Comparison of ENCODE assay signal across 25 cellular contexts in genomic region chr17:1264196-1264595, GRCh38. TPM values are rescaled to one million over a fixed set of nuclear protein-coding genes. Genes with fewer than 3 reads are reported as not detected.
"Had no signal": no experiment of that assay in that cellular context is flagged by ENCODE, and none has a peak within 500 bp of the region (broad histone marks: within the 10 kb centered on the region; RNA-seq: fewer than 3 reads in every experiment).

No MANE protein-coding gene starts in this region.

- H3K27me3 Mint-ChIP-seq: natural killer cell treated with Interleukin-12 subunit alpha and Interleukin-12 subunit beta and Interleukin-15 and Interleukin-18, amount 100 ng/mL, for 72 hours had no signal

- H3K4me2 ChIP-seq: hepatocyte had no signal

- H2AFZ ChIP-seq: hepatocyte had no signal

- H3K79me2 ChIP-seq: hepatocyte had no signal

- H3K36me3 Mint-ChIP-seq: activated CD8-positive, alpha-beta memory T cell treated with anti-CD3 and anti-CD28 coated beads, Interleukin-2, amount 10 ng/mL, durations not matched to agents 7 days and 5 days; activated naive CD8-positive, alpha-beta T cell treated with anti-CD3 and anti-CD28 coated beads, Interleukin-2, amount 10 ng/mL, durations not matched to agents 7 days and 5 days; mesothelial cell of epicardium; natural killer cell treated with Interleukin-12 subunit alpha and Interleukin-12 subunit beta and Interleukin-15 and Interleukin-18, amount 100 ng/mL, for 72 hours had no signal

- H3K4me3 ChIP-seq: body of pancreas, dorsolateral prefrontal cortex, hepatocyte, lower lobe of right lung, sigmoid colon, thyroid gland had no signal

- H3K9me3 Mint-ChIP-seq: activated CD4-positive, alpha-beta memory T cell treated with anti-CD3 and anti-CD28 coated beads, Interleukin-2, amount 10 ng/mL, durations not matched to agents 7 days and 5 days; activated naive CD8-positive, alpha-beta T cell treated with anti-CD3 and anti-CD28 coated beads, Interleukin-2, amount 10 ng/mL, durations not matched to agents 7 days and 5 days; mesothelial cell of epicardium; natural killer cell treated with Interleukin-12 subunit alpha and Interleukin-12 subunit beta and Interleukin-15 and Interleukin-18, amount 100 ng/mL, for 72 hours had no signal

- H3K27ac ChIP-seq: body of pancreas, dorsolateral prefrontal cortex, foreskin keratinocyte, hepatocyte, lower lobe of right lung, sigmoid colon, thyroid gland had no signal

- H3K4me3 Mint-ChIP-seq: activated CD4-positive, alpha-beta memory T cell treated with anti-CD3 and anti-CD28 coated beads, Interleukin-2, amount 10 ng/mL, durations not matched to agents 7 days and 5 days; activated CD8-positive, alpha-beta memory T cell treated with anti-CD3 and anti-CD28 coated beads, Interleukin-2, amount 10 ng/mL, durations not matched to agents 7 days and 5 days; activated naive CD8-positive, alpha-beta T cell treated with anti-CD3 and anti-CD28 coated beads, Interleukin-2, amount 10 ng/mL, durations not matched to agents 7 days and 5 days; mesothelial cell of epicardium; natural killer cell treated with Interleukin-12 subunit alpha and Interleukin-12 subunit beta and Interleukin-15 and Interleukin-18, amount 100 ng/mL, for 72 hours had no signal

- H3K9me3 ChIP-seq: body of pancreas, lower lobe of right lung, sigmoid colon, thyroid gland had no signal

- DNase-seq: activated CD4-positive, alpha-beta memory T cell treated with anti-CD3 and anti-CD28 coated beads, Interleukin-2, amount 10 ng/mL, durations not matched to agents 7 days and 5 days; activated CD4-positive, alpha-beta T cell treated with anti-CD3 and anti-CD28 coated beads for 48 hours; activated CD4-positive, CD25-positive, alpha-beta regulatory T cell; activated CD8-positive, alpha-beta memory T cell treated with anti-CD3 and anti-CD28 coated beads, Interleukin-2, amount 10 ng/mL, durations not matched to agents 7 days and 5 days; activated naive CD4-positive, alpha-beta T cell treated with Interleukin-2 at 50 U/mL for 16 hours; activated naive CD8-positive, alpha-beta T cell treated with anti-CD3 and anti-CD28 coated beads, Interleukin-2, amount 10 ng/mL, durations not matched to agents 7 days and 5 days; amygdala; body of pancreas; caudate nucleus; dorsolateral prefrontal cortex; foreskin keratinocyte; left cardiac atrium; lower lobe of right lung; sigmoid colon; stimulated activated naive CD4-positive, alpha-beta T cell treated with Interleukin-2 at 50 U/mL for 16 hours; thyroid gland had no signal

- H3K27ac Mint-ChIP-seq: activated CD4-positive, alpha-beta memory T cell treated with anti-CD3 and anti-CD28 coated beads, Interleukin-2, amount 10 ng/mL, durations not matched to agents 7 days and 5 days; activated CD8-positive, alpha-beta memory T cell treated with anti-CD3 and anti-CD28 coated beads, Interleukin-2, amount 10 ng/mL, durations not matched to agents 7 days and 5 days; activated naive CD8-positive, alpha-beta T cell treated with anti-CD3 and anti-CD28 coated beads, Interleukin-2, amount 10 ng/mL, durations not matched to agents 7 days and 5 days; mesothelial cell of epicardium; natural killer cell treated with Interleukin-12 subunit alpha and Interleukin-12 subunit beta and Interleukin-15 and Interleukin-18, amount 100 ng/mL, for 72 hours had no signal

- H3K27me3 ChIP-seq: body of pancreas, hepatocyte, thyroid gland had no signal

- H3K36me3 ChIP-seq: lower lobe of right lung, sigmoid colon, thyroid gland had no signal

- H3K4me1 ChIP-seq: foreskin keratinocyte had no signal

RNA-seq across cellular contexts. Expression of gene BHLHA9, which starts 6.0 kb away (rescaled TPM):
- total RNA-seq: activated CD4-positive, alpha-beta memory T cell treated with anti-CD3 and anti-CD28 coated beads, Interleukin-2, amount 10 ng/mL, durations not matched to agents 7 days and 5 days; activated CD8-positive, alpha-beta memory T cell treated with anti-CD3 and anti-CD28 coated beads, Interleukin-2, amount 10 ng/mL, durations not matched to agents 7 days and 5 days; activated naive CD8-positive, alpha-beta T cell treated with anti-CD3 and anti-CD28 coated beads, Interleukin-2, amount 10 ng/mL, durations not matched to agents 7 days and 5 days; body of pancreas; epithelial cell of proximal tubule; fibroblast of lung; foreskin keratinocyte; hepatocyte; left cardiac atrium; lower lobe of right lung; mesothelial cell of epicardium; natural killer cell treated with Interleukin-12 subunit alpha and Interleukin-12 subunit beta and Interleukin-15 and Interleukin-18, amount 100 ng/mL, for 72 hours; osteocyte; pulmonary artery endothelial cell; sigmoid colon; subcutaneous adipose tissue; thyroid gland; urinary bladder had no signal

RNA-seq across cellular contexts. Expression of gene TRARG1, which starts 15.3 kb away (rescaled TPM):
- total RNA-seq: epithelial cell of proximal tubule; fibroblast of lung; foreskin keratinocyte; hepatocyte; lower lobe of right lung; mesothelial cell of epicardium; natural killer cell treated with Interleukin-12 subunit alpha and Interleukin-12 subunit beta and Interleukin-15 and Interleukin-18, amount 100 ng/mL, for 72 hours; osteocyte; pulmonary artery endothelial cell; urinary bladder had no signal
